Comparison of ENCODE assay signal across 8 cellular contexts in genomic region chr5:431001-431710, GRCh38. TPM values are rescaled to one million over a fixed set of nuclear protein-coding genes. Genes with fewer than 3 reads are reported as not detected.
DNase-seq lines count a peak whose midpoint lies in the region; ATAC-seq, FAIRE-seq and TF ChIP-seq lines count a peak whose summit lies in the region.

No MANE protein-coding gene starts in this region.

- no peak overlapping the region for H2AFZ ChIP-seq in HepG2 (ENCODE audit: low read length)

- no TSS peak for BruUV-seq in MCF 10A (replicated peaks; lab: Mats Ljungman, UMichigan)
- no TSS peak for BruUV-seq in HepG2 (replicated peaks; lab: Mats Ljungman, UMichigan)

- intact Hi-C loops in MCF 10A (cut with micrococcal nuclease) (loop anchor here (1.0 kb wide), 1 partner anchor 114 kb away; no protein-coding TSS in a partner anchor), HepG2 (cut with micrococcal nuclease; ENCODE audit: unreplicated experiment) (loop anchor here (5.0 kb wide), 1 partner anchor 114 kb away; no protein-coding TSS in a partner anchor)

- no peak for TF ChIP-seq EP300 in HepG2 (IDR thresholded peaks at IDR 0.05; ENCODE audit: low read depth in 2 of 2, low read length in 2 of 2)
- no peak for TF ChIP-seq EP300 in HepG2 (CRISPR knock-in tag; IDR thresholded peaks at IDR 0.05; ENCODE audit: borderline replicate concordance)

- DNase-seq in CD1c-positive myeloid dendritic cell (ENCODE audit: extremely low spot score) (peak; percentile 34), SK-N-DZ (ENCODE audit: low spot score) (peak; percentile 68), MCF 10A (ENCODE audit: unreplicated experiment) (peak; percentile 61), HepG2 (ENCODE audit: low spot score) (peak; percentile 41), thoracic aorta (ENCODE audit: low spot score) (no peak)

- POLR2A ChIA-PET in MCF 10A (lab: Yijun Ruan, JAX) (interaction anchor here (0.8 to 2.2 kb wide), 4 partner anchors 12 to 160 kb away, joined by 3 to 7 read pairs (median 6); partner anchors contain the start of genes EXOC3 and PDCD6), HepG2 (lab: Yijun Ruan, JAX) (interaction anchor here (1.0 kb wide), 1 partner anchor 12 kb away, joined by 3 read pairs; the partner anchor contains the start of gene EXOC3)

- TF ChIP-seq POLR2A in HepG2 (IDR thresholded peaks at IDR 0.05; ENCODE audit: insufficient read depth in 1 of 2, low read depth in 2 of 2, low read length in 2 of 2): no peak

- H3K79me2 ChIP-seq in HepG2 (ENCODE audit: insufficient read depth, low read length): no peaks in the 10 kb centered on the region

- H3K27me3 ChIP-seq in HepG2 (ENCODE audit: control insufficient read depth in 1 of 2, insufficient read depth in 2 of 2, low read length in 2 of 2): no peaks in the 10 kb centered on the region
- H3K27me3 ChIP-seq in thoracic aorta (replicated peaks; ENCODE audit: insufficient read depth): no peaks in the 10 kb centered on the region

- H3K36me3 ChIP-seq in HepG2 (replicated peaks in 1 of 2; ENCODE audit: control insufficient read depth in 1 of 2, insufficient read depth in 2 of 2, low read length in 2 of 2) (no peaks in the 10 kb centered on the region), thoracic aorta (no peaks in the 10 kb centered on the region)

- peaks cover 9% of the 10 kb centered on the region for H3K9me3 Mint-ChIP-seq in MCF 10A (ENCODE audit: unreplicated experiment)

- peak overlapping the region; percentile 48; the same call in 1 of the 2 replicates for H3K4me2 ChIP-seq in HepG2 (ENCODE audit: low read depth, low read length)

- peak; percentile 68 for ATAC-seq in GM19023 (IDR thresholded peaks at IDR 0.05; ENCODE audit: unreplicated experiment)
- peak; percentile 48 for ATAC-seq in HG03565 (IDR thresholded peaks at IDR 0.05; ENCODE audit: unreplicated experiment)
- ATAC-seq in HepG2: peak; percentile 98
- no peak for ATAC-seq in thoracic aorta (ENCODE audit: insufficient number of reproducible peaks, low FRiP score, low read depth)
- ATAC-seq in GM19397 (IDR thresholded peaks at IDR 0.05; ENCODE audit: unreplicated experiment): no peak

- WGBS in HepG2 (ENCODE audit: low lambda C conversion rate): 30% methylated on average over 6 of the region's 18 CpGs

- FAIRE-seq in HepG2 (lab: Jason Lieb, UNC): peak; percentile 28

- TF ChIP-seq CTCF in MCF 10A (IDR thresholded peaks at IDR 0.05; ENCODE audit: unreplicated experiment): peak; percentile 71
- peak; percentile 94 for TF ChIP-seq CTCF in HepG2 (CRISPR knock-in tag; IDR thresholded peaks at IDR 0.05)
- TF ChIP-seq CTCF in thoracic aorta (IDR thresholded peaks at IDR 0.05): peak; percentile 16

- H3K4me1 ChIP-seq in HepG2 (ENCODE audit: insufficient read depth, low read length) (peaks cover 10% of the 10 kb centered on the region), thoracic aorta (ENCODE audit: control insufficient read depth in 1 of 2, low read depth in 2 of 2) (no peaks in the 10 kb centered on the region)

- no peak overlapping the region; the same call in 1 of the 2 replicates for H3K9ac ChIP-seq in HepG2 (ENCODE audit: insufficient read depth, low read depth, low read length)

- H3K4me3 ChIP-seq in HepG2 (replicated peaks in 1 of 3; ENCODE audit: insufficient read depth in 1 of 3, low read depth in 2 of 3, low read length in 3 of 3) (no peak overlapping the region), thoracic aorta (no peak overlapping the region)

- no peaks in the 10 kb centered on the region for H4K20me1 ChIP-seq in HepG2 (ENCODE audit: insufficient read depth, low read length)

- CTCF ChIA-PET in MCF 10A (lab: Yijun Ruan, JAX) (interaction anchor here (0.6 to 11.2 kb wide), 6 partner anchors 13 to 113 kb away, joined by 3 to 94 read pairs (median 4); partner anchors contain the start of gene AHRR), HepG2 (lab: Yijun Ruan, JAX; ENCODE audit: low intra/inter-chr PET ratio, low total read pairs) (no interaction called here)

- in situ Hi-C loops in HepG2 (cut with HindIII; ENCODE audit: extremely low pct_ligation_motif_present, low pct_unique_long_range_greater_than_20kb): no loop called here

- H3K9me3 ChIP-seq in HepG2 (ENCODE audit: low read length): no peaks in the 10 kb centered on the region
- no peaks in the 10 kb centered on the region for H3K9me3 ChIP-seq in thoracic aorta

- H3K4me3 Mint-ChIP-seq in MCF 10A (ENCODE audit: unreplicated experiment): no peak overlapping the region

- H3K27ac ChIP-seq in HepG2 (ENCODE audit: extremely low read length, insufficient read depth, low read length) (no peak overlapping the region), thoracic aorta (no peak overlapping the region)

- H3K27me3 Mint-ChIP-seq in MCF 10A (ENCODE audit: insufficient read depth, unreplicated experiment): no peaks in the 10 kb centered on the region

- peaks cover 9% of the 10 kb centered on the region for H3K4me1 Mint-ChIP-seq in MCF 10A (ENCODE audit: insufficient read depth, unreplicated experiment)

- H3K36me3 Mint-ChIP-seq in MCF 10A (ENCODE audit: insufficient read depth, unreplicated experiment): no peaks in the 10 kb centered on the region

- peak; percentile 88 for TF ChIP-seq RAD21 in HepG2 (CRISPR knock-in tag; IDR thresholded peaks at IDR 0.05)

- no peak overlapping the region for H3K27ac Mint-ChIP-seq in MCF 10A (ENCODE audit: low read depth, unreplicated experiment)

TF ChIP-seq in HepG2, 621 proteins besides CTCF, POLR2A, EP300 and RAD21 (continues in another document):
- no peak for TF ChIP-seq ZBTB46 (CRISPR knock-in tag; IDR thresholded peaks at IDR 0.05; ENCODE audit: borderline replicate concordance)
- TF ChIP-seq ZNF512 (CRISPR knock-in tag; IDR thresholded peaks at IDR 0.05): no peak
- peak; percentile 19 for TF ChIP-seq HNRNPLL (IDR thresholded peaks at IDR 0.05; ENCODE audit: low read depth, low read length, poor library complexity, severe bottlenecking)
- TF ChIP-seq ZNF160 (CRISPR knock-in tag; IDR thresholded peaks at IDR 0.05): no peak
- no peak for TF ChIP-seq RELA (CRISPR knock-in tag; IDR thresholded peaks at IDR 0.05)

RNA-seq across cellular contexts. Expression of gene EXOC3, which starts 11.8 kb away (rescaled TPM):
- 17.0 and 18.3 TPM in 2 replicates for polyA plus RNA-seq in SK-N-DZ (2014; cell fraction: cytosol; rRNA removed)
- 31.7 and 46.3 TPM in 2 replicates for polyA plus RNA-seq in SK-N-DZ (2014; cell fraction: nucleus; rRNA removed)
- total RNA-seq in MCF 10A (2022) (44.1 and 49.6 TPM in 2 replicates), HepG2 (2016; rRNA removed; fragmentation: Illumina TruSeq; extraction: Trizol) (16.0 and 20.5 TPM in 2 replicates), thoracic aorta (10 to 100 TPM; 34.5 to 79.7 TPM)
- total RNA-seq in HepG2 (2016; cell fraction: cytosol; rRNA removed; fragmentation: Illumina TruSeq; extraction: Trizol; ENCODE audit: low read depth): 7.2 and 7.9 TPM in 2 replicates
- total RNA-seq in HepG2 (2016; cell fraction: insoluble cytoplasmic fraction; rRNA removed; fragmentation: Illumina TruSeq; extraction: Trizol): 14.6 and 19.5 TPM in 2 replicates
- 13.8 and 14.1 TPM in 2 replicates for total RNA-seq in HepG2 (2016; cell fraction: membrane; rRNA removed; fragmentation: Illumina TruSeq; extraction: Trizol)
- total RNA-seq in HepG2 (2016; cell fraction: nucleus; rRNA removed; fragmentation: Illumina TruSeq; extraction: Trizol): 11.2 and 13.3 TPM in 2 replicates
- 9.2 and 11.8 TPM in 2 replicates for polyA plus RNA-seq in HepG2 (2011; rRNA removed)
- 6.8 and 8.3 TPM in 2 replicates for polyA plus RNA-seq in HepG2 (2011; cell fraction: cytosol; rRNA removed)
- 26.9 and 28.5 TPM in 2 replicates for polyA plus RNA-seq in HepG2 (2011; cell fraction: nucleus; rRNA removed)
- 14.6 and 15.2 TPM in 2 replicates for polyA plus RNA-seq in HepG2 (2012)
- polyA plus RNA-seq in HepG2 (2016; cell fraction: cytosol; fragmentation: Illumina TruSeq; extraction: Trizol; ENCODE audit: low read depth): 5.5 and 5.9 TPM in 2 replicates
- polyA plus RNA-seq in HepG2 (2016; cell fraction: insoluble cytoplasmic fraction; fragmentation: Illumina TruSeq; extraction: Trizol; ENCODE audit: low read depth): 14.3 and 16.5 TPM in 2 replicates
- polyA plus RNA-seq in HepG2 (2016; cell fraction: membrane; fragmentation: Illumina TruSeq; extraction: Trizol; ENCODE audit: low read depth): 7.8 and 8.8 TPM in 2 replicates
- 28.1 and 32.7 TPM in 2 replicates for polyA plus RNA-seq in HepG2 (2016; cell fraction: nucleus; fragmentation: Illumina TruSeq; extraction: Trizol; ENCODE audit: insufficient read depth, low read depth)
- 15.9 and 55.4 TPM in 2 replicates for polyA minus RNA-seq in HepG2 (2011; rRNA and poly(A)+ RNA removed; ENCODE audit: low replicate concordance)
- polyA minus RNA-seq in HepG2 (2011; cell fraction: cytosol; rRNA and poly(A)+ RNA removed): 6.1 and 7.2 TPM in 2 replicates
- 12.9 and 14.2 TPM in 2 replicates for polyA minus RNA-seq in HepG2 (2011; cell fraction: nucleus; rRNA and poly(A)+ RNA removed)

Comparison
In these comparisons a context has a peak if more than half of its experiments do, and no peak if none do; other contexts are left out.
1. ATAC-seq: peak in GM19023 (single experiment), HG03565 (single experiment) and HepG2 (single experiment); none in thoracic aorta (single experiment) and GM19397 (single experiment).
2. CTCF ChIP-seq: peak in every context shown above with its lines; median percentile 94 in HepG2; 71 in MCF 10A; 16 in thoracic aorta.